In genomic region chr16:89101303-89102034, GRCh38 we compare ENCODE assay signal across 21 cellular contexts. TPM values are rescaled to one million over a fixed set of nuclear protein-coding genes. Genes with fewer than 3 reads are reported as not detected.
A peak's percentile ranks its signal among the peaks of the same experiment; 100 is the strongest.
DNase-seq lines count a peak whose midpoint lies in the region; ATAC-seq lines count a peak whose summit lies in the region.
"Had no signal": no experiment of that assay in that cellular context is flagged by ENCODE, and none has a peak within 500 bp of the region (broad histone marks: within the 10 kb centered on the region; RNA-seq: fewer than 3 reads in every experiment).

No MANE protein-coding gene starts in this region.

- no peak overlapping the region for H3K4me3 Mint-ChIP-seq in activated naive CD4-positive, alpha-beta T cell treated with anti-CD3 and anti-CD28 coated beads, Interleukin-2, amount 50 U/mL, for 24 hours
- H3K4me3 Mint-ChIP-seq: mesothelial cell of epicardium, neural crest cell, T-helper 17 cell had no signal

- peak overlapping the region; percentile 86 for H3K4me3 ChIP-seq in Jurkat, Clone E6-1 (ENCODE audit: low read length)
- H3K4me3 ChIP-seq: body of pancreas, psoas muscle, skin epidermis, upper lobe of left lung had no signal

- ATAC-seq in activated naive CD4-positive, alpha-beta T cell treated with anti-CD3 and anti-CD28 coated beads, Interleukin-2, amount 50 U/mL, for 72 hours, result peak; percentile 10 to 39
- no peak for ATAC-seq in GM19395 (IDR thresholded peaks at IDR 0.05; ENCODE audit: unreplicated experiment)
- ATAC-seq: body of pancreas, left lobe of liver, psoas muscle, T-helper 17 cell had no signal

- DNase-seq in activated naive CD4-positive, alpha-beta T cell treated with Interleukin-2 at 50 U/mL for 16 hours, result no peak
- DNase-seq in Jurkat, Clone E6-1 (ENCODE audit: low read depth, low spot score), result no peak
- DNase-seq in activated naive CD4-positive, alpha-beta T cell treated with anti-CD3 and anti-CD28 coated beads, Interleukin-2, amount 50 U/mL, for 72 hours (ENCODE audit: low spot score in 2 of 2), result no peak
- DNase-seq in posterior vena cava (ENCODE audit: low spot score) (peak; percentile 77), NCI-H146 treated with DMSO at 0.1 percent for 48 hours (lab: John Stamatoyannopoulos, UW; ENCODE audit: unreplicated experiment) (no peak), medulla oblongata (ENCODE audit: extremely low spot score) (no peak)
- DNase-seq: body of pancreas; COR-L47; Karpas-422; NCI-H82; psoas muscle; SIG-M5; stimulated activated CD4-positive, alpha-beta T cell treated with anti-CD3 and anti-CD28 coated beads, Interleukin-4, amount 100 ng/mL, for 1 hour; T-helper 17 cell had no signal

- H3K36me3 Mint-ChIP-seq in activated naive CD4-positive, alpha-beta T cell treated with anti-CD3 and anti-CD28 coated beads, Interleukin-2, amount 50 U/mL, for 24 hours, result peaks cover 7% of the 10 kb centered on the region
- peaks cover 42 to 45% of the 10 kb centered on the region in 2 donors for H3K36me3 Mint-ChIP-seq in activated naive CD4-positive, alpha-beta T cell treated with anti-CD3 and anti-CD28 coated beads, Interleukin-2, amount 50 U/mL, for 72 hours

- peak overlapping the region; percentile 79 for H3K27ac Mint-ChIP-seq in activated naive CD4-positive, alpha-beta T cell treated with anti-CD3 and anti-CD28 coated beads, Interleukin-2, amount 50 U/mL, for 24 hours
- H3K27ac Mint-ChIP-seq in activated naive CD4-positive, alpha-beta T cell treated with anti-CD3 and anti-CD28 coated beads, Interleukin-2, amount 50 U/mL, for 72 hours, result peak overlapping the region in 1 of 2 donors; percentile 100
- H3K27ac Mint-ChIP-seq: mesothelial cell of epicardium had no signal

- H3K4me1 Mint-ChIP-seq in activated naive CD4-positive, alpha-beta T cell treated with anti-CD3 and anti-CD28 coated beads, Interleukin-2, amount 50 U/mL, for 24 hours, result peaks cover 62% of the 10 kb centered on the region

- H3K9me3 Mint-ChIP-seq in activated naive CD4-positive, alpha-beta T cell treated with anti-CD3 and anti-CD28 coated beads, Interleukin-2, amount 50 U/mL, for 24 hours, result no peaks in the 10 kb centered on the region
- no peaks in the 10 kb centered on the region for H3K9me3 Mint-ChIP-seq in activated naive CD4-positive, alpha-beta T cell treated with anti-CD3 and anti-CD28 coated beads, Interleukin-2, amount 50 U/mL, for 72 hours
- H3K9me3 Mint-ChIP-seq: mesothelial cell of epicardium, neural crest cell had no signal

- H3K27me3 Mint-ChIP-seq in activated naive CD4-positive, alpha-beta T cell treated with anti-CD3 and anti-CD28 coated beads, Interleukin-2, amount 50 U/mL, for 24 hours, result no peaks in the 10 kb centered on the region
- H3K27me3 Mint-ChIP-seq: T-helper 17 cell had no signal

- intact Hi-C loops in posterior vena cava (cut with DNase I), result no loop called here

RNA-seq across cellular contexts. Expression of gene ACSF3, which starts 7.8 kb away (rescaled TPM):
- 393 TPM for polyA plus RNA-seq in Jurkat, Clone E6-1 (2012; ENCODE audit: insufficient read depth, insufficient read length)
- total RNA-seq in activated naive CD4-positive, alpha-beta T cell treated with anti-CD3 and anti-CD28 coated beads, Interleukin-2, amount 50 U/mL, for 72 hours, result 10 to 100 TPM; 33.1 to 59.9 TPM
- 10 to 100 TPM; 19.1 to 21.4 TPM for total RNA-seq in posterior vena cava
